16 cellular contexts compared by ENCODE assay signal in the genomic region with DNA sequence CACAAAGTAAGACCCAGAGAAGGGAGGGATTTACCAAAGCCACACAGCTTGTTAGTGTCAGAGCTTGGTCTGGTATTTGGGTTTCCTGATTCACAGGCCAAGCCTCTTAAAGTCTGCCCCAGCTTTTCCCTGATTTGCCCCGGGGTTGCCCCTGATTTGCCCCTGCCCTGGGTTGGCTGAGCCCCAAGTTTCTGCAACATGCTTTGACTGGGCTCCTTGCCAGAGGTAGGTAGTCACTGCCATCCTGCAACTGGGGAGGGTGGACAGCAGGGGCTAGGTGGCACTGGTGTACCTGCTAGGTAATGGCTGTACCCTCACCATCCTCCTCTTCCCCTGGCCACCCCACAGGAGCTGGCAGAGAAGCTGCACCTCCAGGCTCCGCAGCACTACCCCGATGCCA. TPM values are rescaled to one million over a fixed set of nuclear protein-coding genes. Genes with fewer than 3 reads are reported as not detected.
A peak's percentile ranks its signal among the peaks of the same experiment; 100 is the strongest.
DNase-seq lines count a peak whose midpoint lies in the region; ATAC-seq, FAIRE-seq and TF ChIP-seq lines count a peak whose summit lies in the region.
"Had no signal": no experiment of that assay in that cellular context is flagged by ENCODE, and none has a peak within 500 bp of the region (broad histone marks: within the 10 kb centered on the region; RNA-seq: fewer than 3 reads in every experiment).

No MANE protein-coding gene starts in this region.

- H3K4me2 ChIP-seq in IMR-90 (ENCODE audit: low read depth, low read length): no peak overlapping the region
- H3K4me2 ChIP-seq: hepatocyte, KMS-11 had no signal

- no peak overlapping the region for H3K18ac ChIP-seq in IMR-90 (ENCODE audit: low read depth, low read length)

- no peak overlapping the region for H4K91ac ChIP-seq in IMR-90 (ENCODE audit: insufficient read depth, low read depth, low read length)

- H3K4me3 ChIP-seq in IMR-90 (ENCODE audit: insufficient read depth, low read depth, low read length): no peak overlapping the region
- H3K4me3 ChIP-seq in bronchial epithelial cell (ENCODE audit: low read depth, low read length): no peak overlapping the region
- H3K4me3 ChIP-seq: hepatocyte, thoracic aorta had no signal

- no peak overlapping the region for H4K8ac ChIP-seq in IMR-90 (ENCODE audit: low read depth in 2 of 2, low read length in 2 of 2)

- peaks cover 22% of the 10 kb centered on the region for H3K9me1 ChIP-seq in IMR-90 (ENCODE audit: insufficient read depth, low read length)

- no peak overlapping the region for H2BK20ac ChIP-seq in IMR-90 (ENCODE audit: low read depth, low read length)

- no peak overlapping the region for H3K56ac ChIP-seq in IMR-90 (ENCODE audit: extremely low read depth, insufficient read depth, low read length)

- no peaks in the 10 kb centered on the region for H3K9me3 Mint-ChIP-seq in activated CD4-positive, alpha-beta T cell treated with anti-CD3 and anti-CD28 coated beads, Interleukin-2, amount 10 ng/mL, durations not matched to agents 24 days and 14 days
- H3K9me3 Mint-ChIP-seq in nephron: no peaks in the 10 kb centered on the region

- dilution Hi-C loops in IMR-90 (cut with HindIII; ENCODE audit: low sequenced_read_pairs, unreplicated experiment): no loop called here

- ATAC-seq in IMR-90 (ENCODE audit: low read depth): no peak

- TF ChIP-seq POLR2A in IMR-90 (IDR thresholded peaks at IDR 0.05; ENCODE audit: low read depth, low read length): no peak

- no peak overlapping the region for H3K9ac ChIP-seq in IMR-90 (ENCODE audit: low read depth, low read length)
- H3K9ac ChIP-seq: KMS-11 had no signal

- H2AK9ac ChIP-seq in IMR-90 (replicated peaks; ENCODE audit: low read depth, low read length, poor library complexity): peak overlapping the region; percentile 30

- H3K27ac Mint-ChIP-seq in activated CD4-positive, alpha-beta T cell treated with anti-CD3 and anti-CD28 coated beads, Interleukin-2, amount 10 ng/mL, durations not matched to agents 24 days and 14 days: no peak overlapping the region
- no peak overlapping the region for H3K27ac Mint-ChIP-seq in nephron

- H3K23ac ChIP-seq in IMR-90 (ENCODE audit: low read depth, low read length): no peak overlapping the region

- intact Hi-C loops in activated CD4-positive, alpha-beta T cell treated with anti-CD3 and anti-CD28 coated beads, Interleukin-2, amount 10 ng/mL, durations not matched to agents 24 days and 14 days (cut with micrococcal nuclease): no loop called here
- intact Hi-C loops in IMR-90 (cut with micrococcal nuclease): loop anchor here (5.0 kb wide), 1 partner anchor 50 kb away; a partner anchor contains a TSS

- no peak for FAIRE-seq in bronchial epithelial cell (lab: Jason Lieb, UNC)

- POLR2A ChIA-PET in IMR-90 (lab: Charles Lee; ENCODE audit: unreplicated experiment): no interaction called here

- no peak overlapping the region for H2AK5ac ChIP-seq in IMR-90 (ENCODE audit: low read depth, low read length)

- CTCF ChIA-PET in IMR-90 (lab: Yijun Ruan, JAX): interaction anchor here (1.1 kb wide), 1 partner anchor 9 kb away, joined by 3 read pairs; no protein-coding TSS in a partner anchor

- no peak overlapping the region for H2BK120ac ChIP-seq in IMR-90 (ENCODE audit: low read depth, low read length)

- WGBS in IMR-90 (ENCODE audit: extremely low coverage in 2 of 2, insufficient read length in 1 of 2), 2 experiments: no CpG with 5 or more reads among the region's 3 CpGs

- H4K20me1 ChIP-seq in IMR-90 (ENCODE audit: insufficient read depth, low read length): no peaks in the 10 kb centered on the region; the same call in 1 of the 2 replicates

- no peak overlapping the region for H2BK15ac ChIP-seq in IMR-90 (ENCODE audit: low read depth, low read length)

- H4K5ac ChIP-seq in IMR-90 (ENCODE audit: low read depth, low read length): no peak overlapping the region

- H3K27me3 ChIP-seq in IMR-90 (ENCODE audit: control insufficient read depth, insufficient read depth, low read length) (no peaks in the 10 kb centered on the region), bronchial epithelial cell (ENCODE audit: control insufficient read depth, insufficient read depth, low read length) (no peaks in the 10 kb centered on the region)
- H3K27me3 ChIP-seq: hepatocyte had no signal

- no TSS peak for BruUV-seq in IMR-90 (replicated peaks; lab: Mats Ljungman, UMichigan)

- in situ Hi-C loops in IMR-90 (cut with MboI; ENCODE audit: low sequenced_read_pairs): no loop called here

- no peaks in the 10 kb centered on the region for H3K9me3 ChIP-seq in IMR-90 (ENCODE audit: control insufficient read depth, insufficient read depth, low read length)
- H3K9me3 ChIP-seq: thoracic aorta had no signal

- H2BK5ac ChIP-seq in IMR-90 (ENCODE audit: low read depth, low read length, poor library complexity, severe bottlenecking): no peak overlapping the region

- H3K4me1 ChIP-seq in IMR-90 (ENCODE audit: control insufficient read depth, insufficient read depth, low read length): peaks cover 9% of the 10 kb centered on the region

- no peak overlapping the region for H3K14ac ChIP-seq in IMR-90 (replicated peaks; ENCODE audit: low read depth, low read length)

- peak overlapping the region; percentile 27 for H3K4me3 Mint-ChIP-seq in activated CD4-positive, alpha-beta T cell treated with anti-CD3 and anti-CD28 coated beads, Interleukin-2, amount 10 ng/mL, durations not matched to agents 24 days and 14 days
- peak overlapping the region; percentile 34 to 91 (median 84) for H3K4me3 Mint-ChIP-seq in nephron

- no peak for TF ChIP-seq RAD21 in IMR-90 (IDR thresholded peaks at IDR 0.05; ENCODE audit: low read length)

- H3K36me3 Mint-ChIP-seq in activated CD4-positive, alpha-beta T cell treated with anti-CD3 and anti-CD28 coated beads, Interleukin-2, amount 10 ng/mL, durations not matched to agents 24 days and 14 days (ENCODE audit: low read depth): peaks cover 45% of the 10 kb centered on the region
- peaks cover 12% of the 10 kb centered on the region for H3K36me3 Mint-ChIP-seq in nephron (ENCODE audit: low read depth)

- TF ChIP-seq CTCF in IMR-90 (conservative IDR thresholded peaks at IDR 0.05; ENCODE audit: low read depth, low read length) (no peak), bronchial epithelial cell (IDR thresholded peaks at IDR 0.05; ENCODE audit: insufficient read depth, low read length, severe bottlenecking) (peak; percentile 12), nephron (IDR thresholded peaks at IDR 0.05; ENCODE audit: unreplicated experiment in 3 of 3) (no peak)

- H3K36me3 ChIP-seq in IMR-90 (ENCODE audit: control insufficient read depth, insufficient read depth, low read length): peaks cover 32% of the 10 kb centered on the region
- peaks cover 12% of the 10 kb centered on the region for H3K36me3 ChIP-seq in bronchial epithelial cell (ENCODE audit: control insufficient read depth, insufficient read depth, low read length)

- H3K4me1 Mint-ChIP-seq in activated CD4-positive, alpha-beta T cell treated with anti-CD3 and anti-CD28 coated beads, Interleukin-2, amount 10 ng/mL, durations not matched to agents 24 days and 14 days: peaks cover 39% of the 10 kb centered on the region
- peaks cover 18% of the 10 kb centered on the region for H3K4me1 Mint-ChIP-seq in nephron

- no peak overlapping the region for H2AFZ ChIP-seq in IMR-90 (replicated peaks; ENCODE audit: low read length, poor library complexity)
- H2AFZ ChIP-seq: hepatocyte had no signal

- H3K4ac ChIP-seq in IMR-90 (ENCODE audit: low read depth, low read length): no peak overlapping the region

- H3K79me1 ChIP-seq in IMR-90 (ENCODE audit: low read depth in 1 of 2, low read length in 2 of 2): peaks cover 19 to 37% of the 10 kb centered on the region in 2 experiments; a peak in 3 of 4 replicates

- H3K27me3 Mint-ChIP-seq in activated CD4-positive, alpha-beta T cell treated with anti-CD3 and anti-CD28 coated beads, Interleukin-2, amount 10 ng/mL, durations not matched to agents 24 days and 14 days: no peaks in the 10 kb centered on the region
- no peaks in the 10 kb centered on the region for H3K27me3 Mint-ChIP-seq in nephron (ENCODE audit: low read depth)

- DNase-seq in activated CD4-positive, alpha-beta T cell treated with anti-CD3 and anti-CD28 coated beads, Interleukin-2, amount 10 ng/mL, durations not matched to agents 24 days and 14 days: no peak
- no peak for DNase-seq in activated CD4-positive, alpha-beta T cell treated with anti-CD3 and anti-CD28 coated beads for 4 hours
- no peak for DNase-seq in IMR-90
- DNase-seq in bronchial epithelial cell (ENCODE audit: low read depth): peak; percentile 56
- DNase-seq in RKO (ENCODE audit: low spot score): no peak
- DNase-seq in medulla oblongata (ENCODE audit: extremely low spot score): no peak
- DNase-seq in NCI-H1417 (lab: John Stamatoyannopoulos, UW): no peak
- DNase-seq: activated CD4-positive, alpha-beta T cell treated with anti-CD3 and anti-CD28 coated beads for 1 hour; activated gamma-delta T cell; erythroblast; GOT3; NCI-H2081 treated with DMSO at 0.1 percent for 48 hours had no signal

- H3K27ac ChIP-seq in IMR-90 (ENCODE audit: insufficient read depth, low read length): no peak overlapping the region
- H3K27ac ChIP-seq: hepatocyte, KMS-11, thoracic aorta had no signal

RNA-seq across cellular contexts. Expression of a gene that starts 2.5 kb away (rescaled TPM):
- 63.9 and 64.4 TPM in 2 replicates for total RNA-seq in activated CD4-positive, alpha-beta T cell treated with anti-CD3 and anti-CD28 coated beads, Interleukin-2, amount 10 ng/mL, durations not matched to agents 24 days and 14 days
- total RNA-seq in IMR-90 (2012; rRNA removed): 61.4 and 91.8 TPM in 2 replicates
- 80.1 and 81.1 TPM in 2 replicates for polyA plus RNA-seq in IMR-90 (2012; rRNA removed)
- polyA plus RNA-seq in IMR-90 (2012; cell fraction: cytosol; rRNA removed): 68.1 and 94.5 TPM in 2 replicates
- 73.5 and 116 TPM in 2 replicates for polyA plus RNA-seq in IMR-90 (2012; cell fraction: nucleus; rRNA removed; ENCODE audit: low replicate concordance)
- 25.0 and 35.0 TPM in 2 replicates for total RNA-seq in bronchial epithelial cell

RNA-seq across cellular contexts. Expression of a gene that starts 14.3 kb away (rescaled TPM):
- total RNA-seq in activated CD4-positive, alpha-beta T cell treated with anti-CD3 and anti-CD28 coated beads, Interleukin-2, amount 10 ng/mL, durations not matched to agents 24 days and 14 days: 68.0 and 82.0 TPM in 2 replicates
- total RNA-seq in IMR-90 (2012; rRNA removed) (20.3 and 24.9 TPM in 2 replicates), bronchial epithelial cell (67.3 and 72.4 TPM in 2 replicates)
- polyA plus RNA-seq in IMR-90 (2012; rRNA removed): 40.8 and 48.7 TPM in 2 replicates
- polyA plus RNA-seq in IMR-90 (2012; cell fraction: cytosol; rRNA removed): 20.9 and 24.3 TPM in 2 replicates
- 154 and 222 TPM in 2 replicates for polyA plus RNA-seq in IMR-90 (2012; cell fraction: nucleus; rRNA removed; ENCODE audit: low replicate concordance)

RNA-seq across cellular contexts. Expression of a gene that starts 19.1 kb away (rescaled TPM):
- 89.4 and 94.8 TPM in 2 replicates for total RNA-seq in activated CD4-positive, alpha-beta T cell treated with anti-CD3 and anti-CD28 coated beads, Interleukin-2, amount 10 ng/mL, durations not matched to agents 24 days and 14 days
- total RNA-seq in IMR-90 (2012; rRNA removed) (23.3 and 25.8 TPM in 2 replicates), bronchial epithelial cell (20.5 and 30.7 TPM in 2 replicates)
- polyA plus RNA-seq in IMR-90 (2012; rRNA removed): 108 and 111 TPM in 2 replicates
- polyA plus RNA-seq in IMR-90 (2012; cell fraction: cytosol; rRNA removed): 47.2 and 71.4 TPM in 2 replicates
- polyA plus RNA-seq in IMR-90 (2012; cell fraction: nucleus; rRNA removed; ENCODE audit: low replicate concordance): 52.8 and 64.1 TPM in 2 replicates

RNA-seq across cellular contexts. Expression of a gene that starts 45.6 kb away (rescaled TPM):
- total RNA-seq in activated CD4-positive, alpha-beta T cell treated with anti-CD3 and anti-CD28 coated beads, Interleukin-2, amount 10 ng/mL, durations not matched to agents 24 days and 14 days: 314 and 317 TPM in 2 replicates
- total RNA-seq in IMR-90 (2012; rRNA removed) (24.7 and 39.8 TPM in 2 replicates), bronchial epithelial cell (55.3 and 66.6 TPM in 2 replicates)
- polyA plus RNA-seq in IMR-90 (2012; rRNA removed): 135 and 141 TPM in 2 replicates
- polyA plus RNA-seq in IMR-90 (2012; cell fraction: cytosol; rRNA removed): 167 and 235 TPM in 2 replicates
- 76.5 and 78.8 TPM in 2 replicates for polyA plus RNA-seq in IMR-90 (2012; cell fraction: nucleus; rRNA removed; ENCODE audit: low replicate concordance)

RNA-seq across cellular contexts. Expression of a gene that starts 49.4 kb away (rescaled TPM):
- total RNA-seq in activated CD4-positive, alpha-beta T cell treated with anti-CD3 and anti-CD28 coated beads, Interleukin-2, amount 10 ng/mL, durations not matched to agents 24 days and 14 days: 52.6 and 57.3 TPM in 2 replicates
- total RNA-seq in IMR-90 (2012; rRNA removed): 8.6 and 11.8 TPM in 2 replicates
- 22.7 and 24.7 TPM in 2 replicates for polyA plus RNA-seq in IMR-90 (2012; rRNA removed)
- polyA plus RNA-seq in IMR-90 (2012; cell fraction: cytosol; rRNA removed): 10.2 and 12.4 TPM in 2 replicates
- polyA plus RNA-seq in IMR-90 (2012; cell fraction: nucleus; rRNA removed; ENCODE audit: low replicate concordance): 160 and 201 TPM in 2 replicates
- total RNA-seq in bronchial epithelial cell: 17.4 and 23.6 TPM in 2 replicates
